In genomic region chr4:101348367-101348827, GRCh38 we compare ENCODE assay signal across 8 cellular contexts. TPM values are rescaled to one million over a fixed set of nuclear protein-coding genes. Genes with fewer than 3 reads are reported as not detected.
DNase-seq lines count a peak whose midpoint lies in the region; ATAC-seq and TF ChIP-seq lines count a peak whose summit lies in the region.

No MANE protein-coding gene starts in this region.

- H3K4me1 ChIP-seq in Loucy (ENCODE audit: insufficient read depth, low read length, poor library complexity, severe bottlenecking) (peaks cover 23% of the 10 kb centered on the region), thymus (ENCODE audit: control insufficient read depth, insufficient read depth, low read length) (peaks cover 12% of the 10 kb centered on the region)

- H3K79me2 ChIP-seq in Loucy (ENCODE audit: insufficient read depth, low read length): peaks cover 24% of the 10 kb centered on the region

- H3K9me3 ChIP-seq in Loucy (ENCODE audit: insufficient read depth, low read depth, low read length) (no peaks in the 10 kb centered on the region), thymus (ENCODE audit: control insufficient read depth) (no peaks in the 10 kb centered on the region)

- CTCF ChIA-PET in MCF 10A (lab: Yijun Ruan, JAX): interaction anchor here (0.5 to 2.1 kb wide), 16 partner anchors 8 to 1400 kb away, joined by 3 to 18 read pairs (median 4); no protein-coding TSS in a partner anchor

- H3K36me3 ChIP-seq in GM06990 (ENCODE audit: control insufficient read depth, insufficient read depth, low read length) (no peaks in the 10 kb centered on the region), Loucy (ENCODE audit: insufficient read depth, low read length) (no peaks in the 10 kb centered on the region), thymus (ENCODE audit: control insufficient read depth, insufficient read depth) (no peaks in the 10 kb centered on the region)

- H2AFZ ChIP-seq in Loucy (ENCODE audit: low read length): peak overlapping the region; percentile 97

- no peaks in the 10 kb centered on the region for H3K9me2 ChIP-seq in Loucy (replicated peaks; ENCODE audit: low read depth, low read length)

- peak overlapping the region; percentile 72 for H3K9ac ChIP-seq in Loucy (ENCODE audit: low read depth, low read length, poor library complexity, severe bottlenecking)

- H3F3A ChIP-seq in Loucy (ENCODE audit: low read depth): peaks cover 11% of the 10 kb centered on the region; the same call in 1 of the 2 replicates

- 7% methylated on average over 24 of the region's 24 CpGs for WGBS in thymus

- peaks cover 29% of the 10 kb centered on the region for H3K4me1 Mint-ChIP-seq in MCF 10A (ENCODE audit: insufficient read depth, unreplicated experiment)

- H3K27me3 Mint-ChIP-seq in MCF 10A (ENCODE audit: insufficient read depth, unreplicated experiment): no peaks in the 10 kb centered on the region

- peak overlapping the region; percentile 96 for H3K4me2 ChIP-seq in Loucy (ENCODE audit: low read depth, low read length, poor library complexity, severe bottlenecking)

- H3K27me3 ChIP-seq in GM06990 (replicated peaks; ENCODE audit: control insufficient read depth, insufficient read depth, low read length): no peaks in the 10 kb centered on the region
- H3K27me3 ChIP-seq in Loucy (ENCODE audit: insufficient read depth, low read length, poor library complexity, severe bottlenecking): no peaks in the 10 kb centered on the region
- peaks cover 15% of the 10 kb centered on the region for H3K27me3 ChIP-seq in thymus (ENCODE audit: control insufficient read depth, insufficient read depth)

- H3K27ac Mint-ChIP-seq in MCF 10A (ENCODE audit: low read depth, unreplicated experiment): peak overlapping the region; percentile 96

- TF ChIP-seq CTCF in GM06990 (IDR thresholded peaks at IDR 0.05; ENCODE audit: insufficient read depth, low read length, poor library complexity, severe bottlenecking): no peak
- no peak for TF ChIP-seq CTCF in Loucy (conservative IDR thresholded peaks at IDR 0.05; ENCODE audit: low read length)
- no peak for TF ChIP-seq CTCF in MCF 10A (IDR thresholded peaks at IDR 0.05; ENCODE audit: unreplicated experiment)

- H3K36me3 Mint-ChIP-seq in MCF 10A (ENCODE audit: insufficient read depth, unreplicated experiment): no peaks in the 10 kb centered on the region

- peak overlapping the region; percentile 73 for H3K27ac ChIP-seq in thymus (ENCODE audit: low read depth)

- H4K20me1 ChIP-seq in Loucy (ENCODE audit: insufficient read depth, low read length, poor library complexity, severe bottlenecking): peaks cover 22% of the 10 kb centered on the region

- no peaks in the 10 kb centered on the region for H3K9me3 Mint-ChIP-seq in MCF 10A (ENCODE audit: unreplicated experiment)

- no peak for DNase-seq in GM06990 (ENCODE audit: extremely low read depth, insufficient read length)
- peak; percentile 48 for DNase-seq in MCF 10A (ENCODE audit: unreplicated experiment)
- DNase-seq in left lobe of liver (ENCODE audit: low spot score): no peak
- no peak for DNase-seq in effector CD4-positive, alpha-beta T cell

- H3K4me3 ChIP-seq in GM06990 (replicated peaks; ENCODE audit: low read depth, low read length) (peak overlapping the region; percentile 86), Loucy (ENCODE audit: low read length, poor library complexity, severe bottlenecking) (peak overlapping the region; percentile 86), thymus (ENCODE audit: low read length) (peak overlapping the region; percentile 61)

- BruUV-seq in MCF 10A (replicated peaks; lab: Mats Ljungman, UMichigan): TSS peak; percentile 75

- POLR2A ChIA-PET in MCF 10A (lab: Yijun Ruan, JAX): interaction anchor here (0.6 to 5.8 kb wide), 56 partner anchors 9 to 1082 kb away, joined by 3 to 49 read pairs (median 4); no protein-coding TSS in a partner anchor

- peak; percentile 0 for ATAC-seq in left lobe of liver
- ATAC-seq in GM18498 (IDR thresholded peaks at IDR 0.05; ENCODE audit: unreplicated experiment): no peak
- ATAC-seq in GM18520 (IDR thresholded peaks at IDR 0.05; ENCODE audit: unreplicated experiment): no peak

- intact Hi-C loops in MCF 10A (cut with micrococcal nuclease): loop anchor here (2.0 to 10.0 kb wide), 10 partner anchors 116 to 1254 kb away; no protein-coding TSS in a partner anchor

- peak overlapping the region; percentile 90 for H3K4me3 Mint-ChIP-seq in MCF 10A (ENCODE audit: unreplicated experiment)

RNA-seq across cellular contexts. Expression of gene PPP3CA, which starts 1.1 kb away (rescaled TPM):
- total RNA-seq in MCF 10A (2022) (53.7 and 73.0 TPM in 2 replicates), left lobe of liver (11.1 TPM)
- 17.3 TPM for polyA plus RNA-seq in thymus
